In the genomic region with DNA sequence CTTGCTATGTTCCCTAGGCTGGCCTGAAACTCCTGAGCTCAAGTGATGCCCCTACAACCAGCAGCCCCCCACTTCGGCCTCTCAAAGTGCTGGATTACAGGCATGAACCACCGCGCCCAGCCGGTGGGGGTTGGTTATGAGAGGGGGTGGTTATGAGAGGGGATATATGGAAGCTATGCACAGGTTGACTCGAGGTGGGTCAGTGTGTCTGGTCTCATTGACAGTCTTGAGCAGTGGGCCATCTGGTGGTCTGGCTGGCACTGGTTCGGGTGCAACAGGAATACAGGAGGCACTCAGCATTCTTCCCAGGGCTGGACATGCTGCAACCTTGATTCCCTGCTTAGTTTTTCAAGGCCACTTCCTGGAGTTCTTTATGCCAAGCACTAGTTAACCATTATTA, we compare ENCODE assay signal across 18 cellular contexts. TPM values are rescaled to one million over a fixed set of nuclear protein-coding genes. Genes with fewer than 3 reads are reported as not detected.
DNase-seq lines count a peak whose midpoint lies in the region; ATAC-seq and TF ChIP-seq lines count a peak whose summit lies in the region.
"Had no signal": no experiment of that assay in that cellular context is flagged by ENCODE, and none has a peak within 500 bp of the region (broad histone marks: within the 10 kb centered on the region; RNA-seq: fewer than 3 reads in every experiment).

No MANE protein-coding gene starts in this region.

- H3K9me2 ChIP-seq in OCI-LY1 (ENCODE audit: low read depth, low read length), result no peaks in the 10 kb centered on the region

- H3K27ac ChIP-seq in OCI-LY1 (ENCODE audit: low read depth, low read length, poor library complexity, severe bottlenecking), result no peak overlapping the region
- no peak overlapping the region for H3K27ac ChIP-seq in right lobe of liver
- H3K27ac ChIP-seq: esophagus muscularis mucosa, parathyroid adenoma, thoracic aorta had no signal

- peaks cover 8% of the 10 kb centered on the region for H3K4me1 Mint-ChIP-seq in chondrocyte (ENCODE audit: low read depth)
- H3K4me1 Mint-ChIP-seq in activated CD8-positive, alpha-beta T cell treated with anti-CD3 and anti-CD28 coated beads, Interleukin-2, amount 10 ng/mL, durations not matched to agents 7 days and 5 days (ENCODE audit: low read depth), result peaks cover 6% of the 10 kb centered on the region

- no peaks in the 10 kb centered on the region for H3K36me3 Mint-ChIP-seq in chondrocyte (ENCODE audit: low read depth)
- no peaks in the 10 kb centered on the region for H3K36me3 Mint-ChIP-seq in activated CD8-positive, alpha-beta T cell treated with anti-CD3 and anti-CD28 coated beads, Interleukin-2, amount 10 ng/mL, durations not matched to agents 7 days and 5 days (ENCODE audit: low read depth)
- H3K36me3 Mint-ChIP-seq: activated naive CD4-positive, alpha-beta T cell treated with anti-CD3 and anti-CD28 coated beads, Interleukin-2, amount 50 U/mL, for 24 hours had no signal

- intact Hi-C loops in right lobe of liver (cut with DNase I), result no loop called here

- CTCF ChIA-PET in activated CD8-positive, alpha-beta T cell treated with anti-CD3 and anti-CD28 coated beads, Interleukin-2, amount 10 ng/mL, durations not matched to agents 7 days and 5 days (lab: Charles Lee), result interaction anchor here (1.3 kb wide), 1 partner anchor 32 kb away, joined by 3 read pairs; no protein-coding TSS in a partner anchor

- H3K4me2 ChIP-seq in OCI-LY1 (ENCODE audit: low read length), result no peak overlapping the region

- TF ChIP-seq CTCF in GM12873 (IDR thresholded peaks at IDR 0.05; ENCODE audit: insufficient read depth, low read depth, low read length, missing control alignments) (peak; percentile 9), OCI-LY1 (IDR thresholded peaks at IDR 0.05; ENCODE audit: low read length) (peak; percentile 23; the same call in 1 of the 2 replicates), chondrocyte (IDR thresholded peaks at IDR 0.05) (peak; percentile 11), right lobe of liver (IDR thresholded peaks at IDR 0.05) (no peak)

- no peaks in the 10 kb centered on the region for H3F3A ChIP-seq in OCI-LY1 (ENCODE audit: insufficient read depth, low read length)

- no peaks in the 10 kb centered on the region for H3K79me2 ChIP-seq in OCI-LY1 (ENCODE audit: insufficient read depth, low read length)
- H3K79me2 ChIP-seq: parathyroid adenoma had no signal

- H3K9ac ChIP-seq in OCI-LY1 (ENCODE audit: low read length), result no peak overlapping the region
- H3K9ac ChIP-seq: parathyroid adenoma had no signal

- POLR2A ChIA-PET in activated CD8-positive, alpha-beta T cell treated with anti-CD3 and anti-CD28 coated beads, Interleukin-2, amount 10 ng/mL, durations not matched to agents 7 days and 5 days (lab: Charles Lee), result no interaction called here

- DNase-seq in chondrocyte (ENCODE audit: low spot score) (no peak), right lobe of liver (no peak), NCI-H1048 (lab: John Stamatoyannopoulos, UW) (no peak)
- no peak for DNase-seq in activated CD8-positive, alpha-beta T cell treated with anti-CD3 and anti-CD28 coated beads, Interleukin-2, amount 10 ng/mL, durations not matched to agents 7 days and 5 days
- DNase-seq: activated T-cell treated with anti-CD3 and anti-CD28 coated beads, Interleukin-2, amount 50 U/mL, for 1 hour; dermis blood vessel endothelial cell; kidney; NCI-H1436 treated with DMSO at 0.1 percent for 48 hours; NCI-H2227 treated with DMSO at 0.1 percent for 48 hours had no signal

- no peak for TF ChIP-seq POLR2A in right lobe of liver (IDR thresholded peaks at IDR 0.05)

- peaks cover 12% of the 10 kb centered on the region for H3K27me3 Mint-ChIP-seq in chondrocyte (ENCODE audit: low read depth)
- H3K27me3 Mint-ChIP-seq in activated CD8-positive, alpha-beta T cell treated with anti-CD3 and anti-CD28 coated beads, Interleukin-2, amount 10 ng/mL, durations not matched to agents 7 days and 5 days (ENCODE audit: low read depth), result peaks cover 35% of the 10 kb centered on the region

- H3K36me3 ChIP-seq in OCI-LY1 (ENCODE audit: insufficient read depth, low read length) (no peaks in the 10 kb centered on the region), right lobe of liver (no peaks in the 10 kb centered on the region)
- H3K36me3 ChIP-seq: esophagus muscularis mucosa, thoracic aorta had no signal

- H2AFZ ChIP-seq in OCI-LY1 (ENCODE audit: low read length), result no peak overlapping the region
- H2AFZ ChIP-seq: parathyroid adenoma had no signal

- no peak overlapping the region for H3K27ac Mint-ChIP-seq in chondrocyte (ENCODE audit: unreplicated experiment)
- H3K27ac Mint-ChIP-seq in activated CD8-positive, alpha-beta T cell treated with anti-CD3 and anti-CD28 coated beads, Interleukin-2, amount 10 ng/mL, durations not matched to agents 7 days and 5 days, result no peak overlapping the region
- H3K27ac Mint-ChIP-seq: activated naive CD4-positive, alpha-beta T cell treated with anti-CD3 and anti-CD28 coated beads, Interleukin-2, amount 50 U/mL, for 24 hours; B cell had no signal

- no peaks in the 10 kb centered on the region for H3K9me3 ChIP-seq in OCI-LY1 (ENCODE audit: low read length)
- H3K9me3 ChIP-seq in right lobe of liver, result no peaks in the 10 kb centered on the region
- H3K9me3 ChIP-seq: esophagus muscularis mucosa, thoracic aorta had no signal

- H3K27me3 ChIP-seq in OCI-LY1 (ENCODE audit: insufficient read depth, low read length) (peaks cover 2% of the 10 kb centered on the region; the same call in 1 of the 2 replicates), right lobe of liver (no peaks in the 10 kb centered on the region)

- H4K20me1 ChIP-seq in OCI-LY1 (ENCODE audit: insufficient read depth, low read length), result no peaks in the 10 kb centered on the region

- H3K4me3 ChIP-seq in OCI-LY1 (ENCODE audit: low read depth, low read length, poor library complexity, severe bottlenecking) (no peak overlapping the region), right lobe of liver (no peak overlapping the region)
- H3K4me3 ChIP-seq: esophagus muscularis mucosa, thoracic aorta had no signal

- H3K4me1 ChIP-seq in OCI-LY1 (ENCODE audit: insufficient read depth, low read length, severe bottlenecking) (no peaks in the 10 kb centered on the region), right lobe of liver (no peaks in the 10 kb centered on the region)
- H3K4me1 ChIP-seq: parathyroid adenoma had no signal

- 47% methylated on average over 5 of the region's 6 CpGs for WGBS in right lobe of liver (ENCODE audit: insufficient coverage, low coverage, low lambda C conversion rate, missing lambda C conversion rate)

- peak; percentile 33 to 86 (median 48) for ATAC-seq in right lobe of liver
- ATAC-seq in GM18909 (IDR thresholded peaks at IDR 0.05; ENCODE audit: poor library complexity, unreplicated experiment), result no peak
- ATAC-seq in activated CD8-positive, alpha-beta T cell treated with anti-CD3 and anti-CD28 coated beads, Interleukin-2, amount 10 ng/mL, durations not matched to agents 7 days and 5 days, result no peak
- no peak for ATAC-seq in HG03139 (IDR thresholded peaks at IDR 0.05; ENCODE audit: unreplicated experiment)

- no peak overlapping the region for H3K4me3 Mint-ChIP-seq in chondrocyte (ENCODE audit: unreplicated experiment)
- no peak overlapping the region for H3K4me3 Mint-ChIP-seq in activated CD8-positive, alpha-beta T cell treated with anti-CD3 and anti-CD28 coated beads, Interleukin-2, amount 10 ng/mL, durations not matched to agents 7 days and 5 days
- H3K4me3 Mint-ChIP-seq: activated naive CD4-positive, alpha-beta T cell treated with anti-CD3 and anti-CD28 coated beads, Interleukin-2, amount 50 U/mL, for 24 hours; B cell had no signal

- H3K9me3 Mint-ChIP-seq in chondrocyte (ENCODE audit: low read depth), result no peaks in the 10 kb centered on the region
- H3K9me3 Mint-ChIP-seq in activated CD8-positive, alpha-beta T cell treated with anti-CD3 and anti-CD28 coated beads, Interleukin-2, amount 10 ng/mL, durations not matched to agents 7 days and 5 days (ENCODE audit: insufficient read depth), result no peaks in the 10 kb centered on the region
- H3K9me3 Mint-ChIP-seq: activated naive CD4-positive, alpha-beta T cell treated with anti-CD3 and anti-CD28 coated beads, Interleukin-2, amount 50 U/mL, for 24 hours had no signal

RNA-seq across cellular contexts. Expression of gene STX1B, which starts 5.6 kb away (rescaled TPM):
- total RNA-seq in chondrocyte, result 1.4 to 4.0 TPM (median 1.7 TPM) in 3 replicates
- total RNA-seq in right lobe of liver, result 1 to 10 TPM in 4 of 6 experiments, under 1 TPM in 2; 0.61 to 4.5 (median 2.6) TPM
- 1 to 10 TPM; 1.7 to 2.2 TPM for total RNA-seq in activated CD8-positive, alpha-beta T cell treated with anti-CD3 and anti-CD28 coated beads, Interleukin-2, amount 10 ng/mL, durations not matched to agents 7 days and 5 days

RNA-seq across cellular contexts. Expression of gene STX4, which starts 17.3 kb away (rescaled TPM):
- 43.4 to 54.1 TPM (median 48.0 TPM) in 3 replicates for total RNA-seq in chondrocyte
- 10 to 100 TPM; 18.8 to 52.8 (median 23.6) TPM for total RNA-seq in right lobe of liver
- 10 to 100 TPM; 46.4 to 53.5 TPM for total RNA-seq in activated CD8-positive, alpha-beta T cell treated with anti-CD3 and anti-CD28 coated beads, Interleukin-2, amount 10 ng/mL, durations not matched to agents 7 days and 5 days

RNA-seq across cellular contexts. Expression of gene HSD3B7, which starts 31.0 kb away (rescaled TPM):
- total RNA-seq in chondrocyte, result 10.8 to 12.4 TPM (median 12.3 TPM) in 3 replicates
- total RNA-seq in right lobe of liver, result 100 to 1,000 TPM in 3 of 6 experiments, 10 to 100 TPM in 3; 54.6 to 219 (median 86.9) TPM
- total RNA-seq in activated CD8-positive, alpha-beta T cell treated with anti-CD3 and anti-CD28 coated beads, Interleukin-2, amount 10 ng/mL, durations not matched to agents 7 days and 5 days, result 1 to 10 TPM; 6.3 to 7.8 TPM

RNA-seq across cellular contexts. Expression of gene ZNF668, which starts 58.0 kb away (rescaled TPM):
- total RNA-seq in chondrocyte, result 14.1 to 18.9 TPM (median 15.2 TPM) in 3 replicates
- 1 to 10 TPM; 2.0 to 4.6 (median 3.5) TPM for total RNA-seq in right lobe of liver
- 10 to 100 TPM; 20.8 to 22.2 TPM for total RNA-seq in activated CD8-positive, alpha-beta T cell treated with anti-CD3 and anti-CD28 coated beads, Interleukin-2, amount 10 ng/mL, durations not matched to agents 7 days and 5 days

RNA-seq across cellular contexts. Expression of gene ZNF646, which starts 58.2 kb away (rescaled TPM):
- total RNA-seq in chondrocyte, result 13.8 to 17.3 TPM (median 15.2 TPM) in 3 replicates
- total RNA-seq in right lobe of liver, result 1 to 10 TPM; 4.2 to 5.0 (median 4.5) TPM
- 10 to 100 TPM; 26.0 to 30.3 TPM for total RNA-seq in activated CD8-positive, alpha-beta T cell treated with anti-CD3 and anti-CD28 coated beads, Interleukin-2, amount 10 ng/mL, durations not matched to agents 7 days and 5 days

Comparison
In these comparisons a context has a peak if more than half of its experiments do, and no peak if none do; other contexts are left out.
1. CTCF ChIP-seq: peak in GM12873 (single experiment), OCI-LY1 (single experiment) and chondrocyte (single experiment); none in right lobe of liver (0 of 4).
2. ATAC-seq: peak in right lobe of liver (4 of 4); none in GM18909 (single experiment), activated CD8-positive, alpha-beta T cell treated with anti-CD3 and anti-CD28 coated beads, Interleukin-2, amount 10 ng/mL, durations not matched to agents 7 days and 5 days (single experiment) and HG03139 (single experiment).